In genomic region chr10:60649485-60650271, GRCh38 we compare ENCODE assay signal across 1 cellular context.
TF ChIP-seq lines count a peak whose summit lies in the region.

No MANE protein-coding gene starts in this region.

TF ChIP-seq in neural cell, 6 proteins besides CTCF, POLR2A, EP300 and RAD21 (continued from another document):
- TF ChIP-seq REST (IDR thresholded peaks at IDR 0.05; ENCODE audit: borderline replicate concordance), result no peak
- no peak for TF ChIP-seq MXI1 (conservative IDR thresholded peaks at IDR 0.05; ENCODE audit: poor library complexity, severe bottlenecking)
- TF ChIP-seq POLR2AphosphoS5 (IDR thresholded peaks at IDR 0.05), result no peak
